ENCODE assay signal across 9 cellular contexts in the genomic region with DNA sequence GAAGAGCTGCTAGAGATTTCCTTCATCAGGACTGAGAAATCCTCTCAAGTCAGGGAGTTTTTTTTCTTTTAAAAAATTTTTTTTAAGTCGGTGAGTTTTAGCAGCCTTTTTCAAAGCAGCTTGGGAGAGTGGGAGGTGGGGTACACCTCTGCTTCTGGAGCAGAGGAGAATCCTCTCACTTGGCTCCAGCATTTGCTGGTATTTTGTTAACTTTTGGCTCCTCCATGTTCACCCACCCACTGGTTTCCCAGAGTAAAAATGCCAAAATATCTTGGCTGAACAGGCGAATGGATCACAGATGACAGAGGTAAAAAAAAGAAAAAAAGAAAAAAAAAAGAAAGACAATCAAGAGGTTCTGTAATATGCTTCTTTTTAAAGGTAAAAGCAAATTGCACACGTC.
A peak's percentile ranks its signal among the peaks of the same experiment; 100 is the strongest.
DNase-seq lines count a peak whose midpoint lies in the region; ATAC-seq and TF ChIP-seq lines count a peak whose summit lies in the region.
"Had no signal": no experiment of that assay in that cellular context is flagged by ENCODE, and none has a peak within 500 bp of the region (broad histone marks: within the 10 kb centered on the region; RNA-seq: fewer than 3 reads in every experiment).

No MANE protein-coding gene starts in this region.

- no peaks in the 10 kb centered on the region for H3K36me3 ChIP-seq in colonic mucosa
- no peaks in the 10 kb centered on the region for H3K36me3 ChIP-seq in muscle layer of colon (ENCODE audit: insufficient read depth, low read length)

- no peak overlapping the region for H3K4me3 Mint-ChIP-seq in activated naive CD4-positive, alpha-beta T cell treated with anti-CD3 and anti-CD28 coated beads, Interleukin-2, amount 10 ng/mL, durations not matched to agents 7 days and 5 days
- H3K4me3 Mint-ChIP-seq in type B pancreatic cell: no peak overlapping the region

- H3K27ac ChIP-seq in colonic mucosa (peak overlapping the region; percentile 68), muscle layer of colon (ENCODE audit: low read depth, low read length) (peak overlapping the region; percentile 47)

- CTCF ChIA-PET in activated naive CD4-positive, alpha-beta T cell treated with anti-CD3 and anti-CD28 coated beads, Interleukin-2, amount 10 ng/mL, durations not matched to agents 7 days and 5 days (lab: Charles Lee): interaction anchor here (1.6 kb wide), 1 partner anchor 10 kb away, joined by 4 read pairs; no protein-coding TSS in a partner anchor

- peak overlapping the region; percentile 88 for H3K27ac Mint-ChIP-seq in activated naive CD4-positive, alpha-beta T cell treated with anti-CD3 and anti-CD28 coated beads, Interleukin-2, amount 10 ng/mL, durations not matched to agents 7 days and 5 days
- peak overlapping the region; percentile 79 for H3K27ac Mint-ChIP-seq in type B pancreatic cell
- H3K27ac Mint-ChIP-seq: activated naive CD8-positive, alpha-beta T cell had no signal

- H3K27me3 ChIP-seq in colonic mucosa (no peaks in the 10 kb centered on the region), muscle layer of colon (ENCODE audit: control insufficient read depth in 1 of 2, insufficient read depth in 2 of 2, low read length in 2 of 2) (no peaks in the 10 kb centered on the region)

- H3K4me3 ChIP-seq in colonic mucosa (no peak overlapping the region), muscle layer of colon (ENCODE audit: low read depth in 1 of 2, low read length in 2 of 2) (peak overlapping the region in 1 of 2 donors; percentile 32)

- no peak for DNase-seq in activated naive CD4-positive, alpha-beta T cell treated with anti-CD3 and anti-CD28 coated beads, Interleukin-2, amount 10 ng/mL, durations not matched to agents 7 days and 5 days
- no peak for DNase-seq in activated naive CD4-positive, alpha-beta T cell treated with Interleukin-2 at 50 U/mL for 16 hours
- DNase-seq in colonic mucosa (no peak), type B pancreatic cell (ENCODE audit: extremely low spot score, unreplicated experiment) (no peak), iPS-NIHi7 (ENCODE audit: extremely low spot score) (no peak), globus pallidus (ENCODE audit: low spot score) (no peak)

- H3K36me3 Mint-ChIP-seq in activated naive CD4-positive, alpha-beta T cell treated with anti-CD3 and anti-CD28 coated beads, Interleukin-2, amount 10 ng/mL, durations not matched to agents 7 days and 5 days: peaks cover 11% of the 10 kb centered on the region
- no peaks in the 10 kb centered on the region for H3K36me3 Mint-ChIP-seq in type B pancreatic cell
- H3K36me3 Mint-ChIP-seq: activated naive CD8-positive, alpha-beta T cell had no signal

- ATAC-seq in HG03196 (IDR thresholded peaks at IDR 0.05; ENCODE audit: unreplicated experiment): no peak

- intact Hi-C loops in colonic mucosa (cut with DNase I): no loop called here

- H3K27me3 Mint-ChIP-seq in activated naive CD4-positive, alpha-beta T cell treated with anti-CD3 and anti-CD28 coated beads, Interleukin-2, amount 10 ng/mL, durations not matched to agents 7 days and 5 days: no peaks in the 10 kb centered on the region
- H3K27me3 Mint-ChIP-seq in type B pancreatic cell: no peaks in the 10 kb centered on the region
- H3K27me3 Mint-ChIP-seq: activated naive CD8-positive, alpha-beta T cell had no signal

- H3K9me3 Mint-ChIP-seq in activated naive CD4-positive, alpha-beta T cell treated with anti-CD3 and anti-CD28 coated beads, Interleukin-2, amount 10 ng/mL, durations not matched to agents 7 days and 5 days: no peaks in the 10 kb centered on the region
- no peaks in the 10 kb centered on the region for H3K9me3 Mint-ChIP-seq in type B pancreatic cell

- H3K9ac ChIP-seq in colonic mucosa (ENCODE audit: low read depth in 2 of 2, low read length in 2 of 2) (peak overlapping the region in 1 of 2 donors; percentile 76), muscle layer of colon (ENCODE audit: low read length) (no peak overlapping the region)

- H3K4me1 ChIP-seq in colonic mucosa (peaks cover 5% of the 10 kb centered on the region), muscle layer of colon (ENCODE audit: insufficient read depth, low read length) (peaks cover 38% of the 10 kb centered on the region)

- peaks cover 37% of the 10 kb centered on the region for H3K4me1 Mint-ChIP-seq in activated naive CD4-positive, alpha-beta T cell treated with anti-CD3 and anti-CD28 coated beads, Interleukin-2, amount 10 ng/mL, durations not matched to agents 7 days and 5 days
- peaks cover 41% of the 10 kb centered on the region for H3K4me1 Mint-ChIP-seq in type B pancreatic cell (ENCODE audit: unreplicated experiment)

- TF ChIP-seq CTCF in colonic mucosa (IDR thresholded peaks at IDR 0.05): no peak
- TF ChIP-seq CTCF in type B pancreatic cell (conservative IDR thresholded peaks at IDR 0.05): no peak

- H3K9me3 ChIP-seq in colonic mucosa: no peaks in the 10 kb centered on the region
- no peaks in the 10 kb centered on the region for H3K9me3 ChIP-seq in muscle layer of colon (ENCODE audit: low read length)
